ENCODE assay signal across 16 cellular contexts in genomic region chr15:39890640-39891039, GRCh38.
"Had no signal": no experiment of that assay in that cellular context is flagged by ENCODE, and none has a peak within 500 bp of the region (broad histone marks: within the 10 kb centered on the region; RNA-seq: fewer than 3 reads in every experiment).

No MANE protein-coding gene starts in this region.

- H3K36me3 ChIP-seq: breast epithelium, heart left ventricle, lower lobe of right lung, right atrium auricular region, tibial nerve, vagina had no signal

- H3K4me3 ChIP-seq: breast epithelium, heart left ventricle, lower lobe of right lung, right atrium auricular region, tibial nerve, vagina had no signal

- DNase-seq: activated CD4-positive, alpha-beta T cell treated with anti-CD3 and anti-CD28 coated beads, Interleukin-2, amount 50 U/mL, for 1 hour; activated naive CD4-positive, alpha-beta T cell treated with anti-CD3 and anti-CD28 coated beads for 36 hours; activated naive CD8-positive, alpha-beta T cell treated with anti-CD3 and anti-CD28 coated beads, Interleukin-2, amount 50 U/mL, for 24 hours; aorta; foreskin melanocyte; heart left ventricle; left cardiac atrium; lower lobe of right lung; nephron progenitor cell; stimulated activated CD4-positive, alpha-beta T cell treated with anti-CD3 and anti-CD28 coated beads, Interleukin-4, amount 100 ng/mL, for 1 hour; stimulated activated naive B cell treated with anti-CD40 and anti-IgM and Interleukin-4, amounts not matched to agents 10 μg/mL and 1 μg/mL and 100 μg/mL, for 72 hours had no signal

- H3K27ac ChIP-seq: breast epithelium, epithelial cell of prostate, heart left ventricle, lower lobe of right lung, right atrium auricular region, tibial nerve, vagina had no signal

- H3K27me3 ChIP-seq: breast epithelium, heart left ventricle, right atrium auricular region, tibial nerve, vagina had no signal
